Comparison of ENCODE assay signal across 12 cellular contexts in the genomic region with DNA sequence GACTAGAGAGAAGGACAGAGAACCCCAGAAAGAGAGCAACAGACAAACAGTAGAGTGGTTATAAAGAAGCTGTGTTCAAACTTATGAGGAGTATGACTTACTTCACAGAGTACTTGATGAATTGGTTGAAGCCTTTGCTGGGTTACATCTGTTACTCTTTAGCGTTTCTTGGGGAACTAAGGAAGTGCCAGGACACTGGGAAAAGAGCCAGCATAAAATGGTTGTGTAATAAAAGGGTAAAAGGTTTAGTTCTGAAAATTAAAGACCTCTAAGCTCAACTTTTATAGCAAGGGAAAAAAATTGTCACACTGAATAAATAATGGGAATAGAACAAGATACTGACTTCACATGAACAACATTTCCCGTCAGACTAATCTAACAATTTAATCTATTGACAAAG. TPM values are rescaled to one million over a fixed set of nuclear protein-coding genes. Genes with fewer than 3 reads are reported as not detected.
DNase-seq lines count a peak whose midpoint lies in the region; ATAC-seq and TF ChIP-seq lines count a peak whose summit lies in the region.
"Had no signal": no experiment of that assay in that cellular context is flagged by ENCODE, and none has a peak within 500 bp of the region (broad histone marks: within the 10 kb centered on the region; RNA-seq: fewer than 3 reads in every experiment).

No MANE protein-coding gene starts in this region.

- intact Hi-C loops in testis (cut with DNase I; ENCODE audit: low total_unique reads) = loop anchor here (5.0 kb wide), 1 partner anchor 335 kb away; no protein-coding TSS in a partner anchor

- peaks cover 51% of the 10 kb centered on the region for H3K4me1 Mint-ChIP-seq in stimulated activated naive CD8-positive, alpha-beta T cell treated with anti-CD3 and anti-CD28 coated beads, Interleukin-15, Interleukin-2, amounts not matched to agents 100 ng/mL and 50 ng/mL, for 24 hours (ENCODE audit: low read depth)
- H3K4me1 Mint-ChIP-seq in chondrocyte (ENCODE audit: low read depth) = peaks cover 70% of the 10 kb centered on the region

- H3K27ac Mint-ChIP-seq in stimulated activated naive CD8-positive, alpha-beta T cell treated with anti-CD3 and anti-CD28 coated beads, Interleukin-15, Interleukin-2, amounts not matched to agents 100 ng/mL and 50 ng/mL, for 24 hours = peak overlapping the region; percentile 64
- H3K27ac Mint-ChIP-seq in chondrocyte (ENCODE audit: unreplicated experiment) = peak overlapping the region; percentile 9

- ATAC-seq in stimulated activated naive CD8-positive, alpha-beta T cell treated with anti-CD3 and anti-CD28 coated beads, Interleukin-15, Interleukin-2, amounts not matched to agents 100 U/mL and 50 U/mL, for 24 hours = no peak

- H3K27ac ChIP-seq in testis = no peak overlapping the region
- H3K27ac ChIP-seq: BLaER1, vagina had no signal

- no peak overlapping the region for H3K4me3 Mint-ChIP-seq in stimulated activated naive CD8-positive, alpha-beta T cell treated with anti-CD3 and anti-CD28 coated beads, Interleukin-15, Interleukin-2, amounts not matched to agents 100 ng/mL and 50 ng/mL, for 24 hours
- H3K4me3 Mint-ChIP-seq in chondrocyte (ENCODE audit: unreplicated experiment) = no peak overlapping the region

- TF ChIP-seq CTCF in chondrocyte (IDR thresholded peaks at IDR 0.05) (no peak), testis (IDR thresholded peaks at IDR 0.05) (no peak)

- H3K9me3 ChIP-seq in testis = no peaks in the 10 kb centered on the region
- H3K9me3 ChIP-seq: BLaER1, vagina had no signal

- no peaks in the 10 kb centered on the region for H3K36me3 ChIP-seq in testis (ENCODE audit: low read depth, missing control alignments)
- H3K36me3 ChIP-seq: BLaER1, vagina had no signal

- peaks cover 12% of the 10 kb centered on the region for H3K4me1 ChIP-seq in testis
- H3K4me1 ChIP-seq: BLaER1 had no signal

- H3K27me3 Mint-ChIP-seq in stimulated activated naive CD8-positive, alpha-beta T cell treated with anti-CD3 and anti-CD28 coated beads, Interleukin-15, Interleukin-2, amounts not matched to agents 100 ng/mL and 50 ng/mL, for 24 hours = no peaks in the 10 kb centered on the region
- no peaks in the 10 kb centered on the region for H3K27me3 Mint-ChIP-seq in chondrocyte (ENCODE audit: low read depth)

- H3K9me3 Mint-ChIP-seq in stimulated activated naive CD8-positive, alpha-beta T cell treated with anti-CD3 and anti-CD28 coated beads, Interleukin-15, Interleukin-2, amounts not matched to agents 100 ng/mL and 50 ng/mL, for 24 hours = no peaks in the 10 kb centered on the region
- H3K9me3 Mint-ChIP-seq in chondrocyte (ENCODE audit: low read depth) = no peaks in the 10 kb centered on the region

- no peak for DNase-seq in stimulated activated naive CD8-positive, alpha-beta T cell treated with anti-CD3 and anti-CD28 coated beads, Interleukin-15, Interleukin-2, amounts not matched to agents 100 U/mL and 50 U/mL, for 24 hours
- DNase-seq in chondrocyte (ENCODE audit: low spot score) = no peak
- DNase-seq in left kidney (ENCODE audit: low read depth, low spot score) = peak; percentile 48
- no peak for DNase-seq in T1000 (lab: John Stamatoyannopoulos, UW)
- DNase-seq in testis = no peak
- no peak for DNase-seq in HEK293T (ENCODE audit: extremely low spot score)
- DNase-seq in NCI-H1417 treated with DMSO at 0.1 percent for 48 hours (lab: John Stamatoyannopoulos, UW) = no peak
- DNase-seq: activated CD4-positive, alpha-beta T cell treated with anti-CD3 and anti-CD28 coated beads for 4 hours; NCI-H524 had no signal

- POLR2A ChIA-PET in HEK293T (lab: Yijun Ruan, JAX) = no interaction called here

- H3K36me3 Mint-ChIP-seq in stimulated activated naive CD8-positive, alpha-beta T cell treated with anti-CD3 and anti-CD28 coated beads, Interleukin-15, Interleukin-2, amounts not matched to agents 100 ng/mL and 50 ng/mL, for 24 hours (ENCODE audit: low read depth) = no peaks in the 10 kb centered on the region
- H3K36me3 Mint-ChIP-seq in chondrocyte (ENCODE audit: low read depth) = no peaks in the 10 kb centered on the region

- 43 to 50% methylated on average over 2 of the region's 2 CpGs for WGBS in testis, 2 donors

- H3K27me3 ChIP-seq in testis = no peaks in the 10 kb centered on the region
- H3K27me3 ChIP-seq: BLaER1, vagina had no signal

- CTCF ChIA-PET in HEK293T (lab: Yijun Ruan, JAX) = no interaction called here

- TF ChIP-seq POLR2A in testis (IDR thresholded peaks at IDR 0.05) = no peak

- H3K4me3 ChIP-seq in testis = no peak overlapping the region
- H3K4me3 ChIP-seq: BLaER1, vagina had no signal

TF ChIP-seq in HEK293T, 16 proteins besides CTCF, POLR2A, EP300 and RAD21:
- TF ChIP-seq SUZ12 (IDR thresholded peaks at IDR 0.05) (no peak), TARDBP (IDR thresholded peaks at IDR 0.05) (no peak), ELF4 (IDR thresholded peaks at IDR 0.05) (no peak), LEF1 (IDR thresholded peaks at IDR 0.05; ENCODE audit: borderline replicate concordance) (no peak), CTBP1 (IDR thresholded peaks at IDR 0.05; ENCODE audit: borderline replicate concordance) (no peak), L3MBTL2 (conservative IDR thresholded peaks at IDR 0.05) (no peak), FOXM1 (IDR thresholded peaks at IDR 0.05; ENCODE audit: borderline replicate concordance) (no peak), BHLHE40 (IDR thresholded peaks at IDR 0.05; ENCODE audit: borderline replicate concordance) (no peak), ARNT (IDR thresholded peaks at IDR 0.05) (no peak), NFRKB (IDR thresholded peaks at IDR 0.05) (no peak), HDGF (IDR thresholded peaks at IDR 0.05; ENCODE audit: borderline replicate concordance) (no peak)

RNA-seq across cellular contexts. Expression of a gene that starts 17.0 kb away (rescaled TPM):
- total RNA-seq in chondrocyte (1.3 to 12.4 TPM (median 11.5 TPM) in 3 replicates), testis (10 to 100 TPM; 23.0 to 36.4 TPM)
- 59.4 TPM for polyA plus RNA-seq in testis (ENCODE audit: insufficient read depth, low read depth, low replicate concordance)
